1 cellular context compared by ENCODE assay signal in the genomic region with DNA sequence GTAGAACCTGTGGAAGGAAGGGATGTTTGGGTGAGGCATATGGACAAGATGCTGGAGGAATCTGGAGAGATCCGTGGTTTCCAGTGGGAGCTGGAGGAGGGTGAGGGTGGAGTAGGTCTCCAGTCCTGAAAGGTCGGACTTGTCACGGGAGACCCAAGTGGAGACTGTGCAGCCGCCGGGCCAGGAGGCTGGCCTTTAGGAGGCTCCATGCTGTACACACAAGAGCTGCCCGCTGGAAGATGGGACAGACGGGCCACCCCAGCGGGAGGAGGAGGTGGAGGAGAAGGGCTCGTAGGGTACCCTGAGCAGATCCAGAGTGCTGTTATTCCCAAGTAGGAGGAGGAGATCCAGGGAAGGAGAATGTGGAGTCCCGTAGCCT.
TF ChIP-seq lines count a peak whose summit lies in the region.

No MANE protein-coding gene starts in this region.

TF ChIP-seq in HepG2, 621 proteins besides CTCF, POLR2A, EP300 and RAD21 (continued from another document):
- TF ChIP-seq, protein P1, sequence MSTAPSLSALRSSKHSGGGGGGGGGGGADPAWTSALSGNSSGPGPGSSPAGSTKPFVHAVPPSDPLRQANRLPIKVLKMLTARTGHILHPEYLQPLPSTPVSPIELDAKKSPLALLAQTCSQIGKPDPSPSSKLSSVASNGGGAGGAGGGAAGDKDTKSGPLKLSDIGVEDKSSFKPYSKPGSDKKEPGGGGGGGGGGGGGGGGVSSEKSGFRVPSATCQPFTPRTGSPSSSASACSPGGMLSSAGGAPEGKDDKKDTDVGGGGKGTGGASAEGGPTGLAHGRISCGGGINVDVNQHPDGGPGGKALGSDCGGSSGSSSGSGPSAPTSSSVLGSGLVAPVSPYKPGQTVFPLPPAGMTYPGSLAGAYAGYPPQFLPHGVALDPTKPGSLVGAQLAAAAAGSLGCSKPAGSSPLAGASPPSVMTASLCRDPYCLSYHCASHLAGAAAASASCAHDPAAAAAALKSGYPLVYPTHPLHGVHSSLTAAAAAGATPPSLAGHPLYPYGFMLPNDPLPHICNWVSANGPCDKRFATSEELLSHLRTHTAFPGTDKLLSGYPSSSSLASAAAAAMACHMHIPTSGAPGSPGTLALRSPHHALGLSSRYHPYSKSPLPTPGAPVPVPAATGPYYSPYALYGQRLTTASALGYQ (CRISPR knock-in tag; IDR thresholded peaks at IDR 0.05) = no peak
- TF ChIP-seq, protein P2, sequence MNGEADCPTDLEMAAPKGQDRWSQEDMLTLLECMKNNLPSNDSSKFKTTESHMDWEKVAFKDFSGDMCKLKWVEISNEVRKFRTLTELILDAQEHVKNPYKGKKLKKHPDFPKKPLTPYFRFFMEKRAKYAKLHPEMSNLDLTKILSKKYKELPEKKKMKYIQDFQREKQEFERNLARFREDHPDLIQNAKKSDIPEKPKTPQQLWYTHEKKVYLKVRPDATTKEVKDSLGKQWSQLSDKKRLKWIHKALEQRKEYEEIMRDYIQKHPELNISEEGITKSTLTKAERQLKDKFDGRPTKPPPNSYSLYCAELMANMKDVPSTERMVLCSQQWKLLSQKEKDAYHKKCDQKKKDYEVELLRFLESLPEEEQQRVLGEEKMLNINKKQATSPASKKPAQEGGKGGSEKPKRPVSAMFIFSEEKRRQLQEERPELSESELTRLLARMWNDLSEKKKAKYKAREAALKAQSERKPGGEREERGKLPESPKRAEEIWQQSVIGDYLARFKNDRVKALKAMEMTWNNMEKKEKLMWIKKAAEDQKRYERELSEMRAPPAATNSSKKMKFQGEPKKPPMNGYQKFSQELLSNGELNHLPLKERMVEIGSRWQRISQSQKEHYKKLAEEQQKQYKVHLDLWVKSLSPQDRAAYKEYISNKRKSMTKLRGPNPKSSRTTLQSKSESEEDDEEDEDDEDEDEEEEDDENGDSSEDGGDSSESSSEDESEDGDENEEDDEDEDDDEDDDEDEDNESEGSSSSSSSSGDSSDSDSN (CRISPR knock-in tag; IDR thresholded peaks at IDR 0.05) = no peak
- TF ChIP-seq TAF1 (CRISPR knock-in tag; IDR thresholded peaks at IDR 0.05) = no peak
- TF ChIP-seq SMC3 (IDR thresholded peaks at IDR 0.05; ENCODE audit: low read length) = no peak
- no peak for TF ChIP-seq ZFP36 (IDR thresholded peaks at IDR 0.05; ENCODE audit: borderline replicate concordance, low read depth, low read length, partially characterized antibody)
- TF ChIP-seq ZNF781 (CRISPR knock-in tag; IDR thresholded peaks at IDR 0.05; ENCODE audit: borderline replicate concordance, not compliant biosample characterization) = no peak
- no peak for TF ChIP-seq ZNF850 (CRISPR knock-in tag; conservative IDR thresholded peaks at IDR 0.05)
- TF ChIP-seq, protein P3, sequence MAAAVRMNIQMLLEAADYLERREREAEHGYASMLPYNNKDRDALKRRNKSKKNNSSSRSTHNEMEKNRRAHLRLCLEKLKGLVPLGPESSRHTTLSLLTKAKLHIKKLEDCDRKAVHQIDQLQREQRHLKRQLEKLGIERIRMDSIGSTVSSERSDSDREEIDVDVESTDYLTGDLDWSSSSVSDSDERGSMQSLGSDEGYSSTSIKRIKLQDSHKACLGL (CRISPR knock-in tag; IDR thresholded peaks at IDR 0.05) = no peak
